In genomic region chr2:155830817-155831579, GRCh38 we compare ENCODE assay signal across 17 cellular contexts.
DNase-seq lines count a peak whose midpoint lies in the region; TF ChIP-seq lines count a peak whose summit lies in the region.
"Had no signal": no experiment of that assay in that cellular context is flagged by ENCODE, and none has a peak within 500 bp of the region (broad histone marks: within the 10 kb centered on the region; RNA-seq: fewer than 3 reads in every experiment).

No MANE protein-coding gene starts in this region.

- no peaks in the 10 kb centered on the region for H3K4me1 ChIP-seq in adipocyte (ENCODE audit: control insufficient read depth, insufficient read depth, low read length)
- no peaks in the 10 kb centered on the region for H3K4me1 ChIP-seq in vagina
- no peaks in the 10 kb centered on the region for H3K4me1 ChIP-seq in esophagus muscularis mucosa
- H3K4me1 ChIP-seq: BLaER1 had no signal

- no peaks in the 10 kb centered on the region for H3K9me3 ChIP-seq in adipocyte (ENCODE audit: control insufficient read depth, low read length)
- no peaks in the 10 kb centered on the region for H3K9me3 ChIP-seq in vagina
- no peaks in the 10 kb centered on the region for H3K9me3 ChIP-seq in esophagus muscularis mucosa
- H3K9me3 ChIP-seq: BLaER1 had no signal

- H3K4me3 ChIP-seq in adipocyte (ENCODE audit: low read length) (no peak overlapping the region), vagina (no peak overlapping the region), esophagus muscularis mucosa (no peak overlapping the region)
- H3K4me3 ChIP-seq: BLaER1 had no signal

- H3K27me3 ChIP-seq in adipocyte (replicated peaks; ENCODE audit: control insufficient read depth, insufficient read depth, low read length) (no peaks in the 10 kb centered on the region), vagina (no peaks in the 10 kb centered on the region), esophagus muscularis mucosa (no peaks in the 10 kb centered on the region)
- H3K27me3 ChIP-seq: BLaER1 had no signal

- DNase-seq in NCI-H1417 (lab: John Stamatoyannopoulos, UW) (peak in 2 of 3 experiments; percentile 34 to 64), NCI-H1417 treated with DMSO at 0.1 percent for 48 hours (lab: John Stamatoyannopoulos, UW) (no peak), NCI-H146 treated with DMSO at 0.1 percent for 48 hours (lab: John Stamatoyannopoulos, UW; ENCODE audit: unreplicated experiment) (peak; percentile 66), adipocyte (ENCODE audit: low read depth) (peak; percentile 40), retina (peak; percentile 26), vagina (ENCODE audit: extremely low spot score in 2 of 2) (no peak), esophagus muscularis mucosa (ENCODE audit: extremely low spot score) (no peak)
- no peak for DNase-seq in stimulated activated CD8-positive, alpha-beta memory T cell treated with anti-CD3 and anti-CD28 coated beads, Interleukin-4, amount 100 ng/mL, for 48 hours
- DNase-seq: CD8-positive, alpha-beta T cell; DND-41; HCEC 1CT; NCI-H187; NCI-H2171 treated with DMSO at 0.1 percent for 48 hours; NCI-H510A; RPMI8226; SIG-M5 had no signal

- no peak for TF ChIP-seq EP300 in esophagus muscularis mucosa (IDR thresholded peaks at IDR 0.05)

- H3K36me3 ChIP-seq in adipocyte (ENCODE audit: control insufficient read depth, insufficient read depth, low read length, severe bottlenecking) (no peaks in the 10 kb centered on the region), vagina (no peaks in the 10 kb centered on the region), esophagus muscularis mucosa (no peaks in the 10 kb centered on the region)
- H3K36me3 ChIP-seq: BLaER1 had no signal

- H3K27ac ChIP-seq in vagina: no peak overlapping the region
- H3K27ac ChIP-seq in esophagus muscularis mucosa (replicated peaks in 1 of 4): no peak overlapping the region
- H3K27ac ChIP-seq: BLaER1 had no signal

- 61% methylated on average over 4 of the region's 4 CpGs for WGBS in esophagus muscularis mucosa

- intact Hi-C loops in vagina (cut with DNase I) (no loop called here), esophagus muscularis mucosa (cut with DNase I) (no loop called here)

- no peak overlapping the region for H3K9ac ChIP-seq in adipocyte (ENCODE audit: low read length)
- H3K9ac ChIP-seq: BLaER1 had no signal

- TF ChIP-seq POLR2A in vagina (IDR thresholded peaks at IDR 0.05): no peak
- TF ChIP-seq POLR2A in esophagus muscularis mucosa (IDR thresholded peaks at IDR 0.05; ENCODE audit: low read depth): no peak

- TF ChIP-seq CTCF in vagina (IDR thresholded peaks at IDR 0.05) (no peak), esophagus muscularis mucosa (IDR thresholded peaks at IDR 0.05) (no peak)

Comparison
In these comparisons a context has a peak if more than half of its experiments do, and no peak if none do; other contexts are left out.
1. DNase-seq: peak in NCI-H1417 (2 of 3), NCI-H146 treated with DMSO at 0.1 percent for 48 hours (single experiment), adipocyte (single experiment) and retina (single experiment); none in NCI-H1417 treated with DMSO at 0.1 percent for 48 hours (single experiment), vagina (0 of 2), stimulated activated CD8-positive, alpha-beta memory T cell treated with anti-CD3 and anti-CD28 coated beads, Interleukin-4, amount 100 ng/mL, for 48 hours (single experiment) and esophagus muscularis mucosa (single experiment).